7 cellular contexts compared by ENCODE assay signal in the genomic region with DNA sequence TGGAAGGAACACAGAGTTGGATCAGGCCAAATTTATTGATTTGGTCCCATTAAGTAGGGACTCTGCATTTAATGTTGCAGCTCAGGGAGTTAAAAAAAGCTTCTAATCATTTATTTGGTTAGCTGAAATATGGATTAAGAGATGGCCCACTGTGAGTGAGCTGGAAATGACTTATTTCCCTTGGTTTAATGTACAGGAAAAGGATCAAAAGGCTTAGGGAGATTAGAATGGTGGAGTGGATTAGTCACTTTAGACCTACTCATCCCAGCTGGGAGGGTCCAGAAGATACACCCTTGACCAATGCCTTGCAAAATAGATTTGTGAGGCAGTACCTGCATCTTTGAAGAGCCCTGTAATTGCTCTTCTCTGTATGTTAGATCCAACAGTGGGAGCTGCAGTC.
DNase-seq lines count a peak whose midpoint lies in the region; ATAC-seq, FAIRE-seq and TF ChIP-seq lines count a peak whose summit lies in the region.
"Not testable (repeated sequence)": the region's sequence is repeated elsewhere in the genome, so short reads cannot be mapped to it uniquely, and the experiment has no call there.

No MANE protein-coding gene starts in this region.

- not testable (repeated sequence) for H3F3A ChIP-seq in PC-3 (ENCODE audit: low read length, unreplicated experiment)

- H3K4me2 ChIP-seq in PC-3 (ENCODE audit: low read length): not testable (repeated sequence)
- H3K4me2 ChIP-seq in endothelial cell of umbilical vein (ENCODE audit: insufficient read depth, low read length): peak overlapping the region; percentile 3

- not testable (repeated sequence) for H3K27me3 ChIP-seq in PC-3 (ENCODE audit: low read length); WERI-Rb-1 (ENCODE audit: insufficient read depth, low read depth, severe bottlenecking); endothelial cell of umbilical vein (ENCODE audit: control insufficient read depth in 2 of 2, insufficient read depth in 2 of 2, low read length in 2 of 2)

- H4K20me1 ChIP-seq in PC-3 (ENCODE audit: low read length); endothelial cell of umbilical vein (replicated peaks; ENCODE audit: control insufficient read depth, extremely low read depth, insufficient read depth, low read length): not testable (repeated sequence)

- not testable (repeated sequence) for H3K9me3 ChIP-seq in PC-3 (ENCODE audit: low read length); WERI-Rb-1 (ENCODE audit: severe bottlenecking); endothelial cell of umbilical vein (replicated peaks; ENCODE audit: control insufficient read depth, insufficient read depth, low read length)

- TF ChIP-seq CTCF in PC-3 (conservative IDR thresholded peaks at IDR 0.05; ENCODE audit: low read depth, low read length); WERI-Rb-1 (IDR thresholded peaks at IDR 0.05; ENCODE audit: low read depth, low read length); endothelial cell of umbilical vein (IDR thresholded peaks at IDR 0.05; ENCODE audit: extremely low read depth in 1 of 2, insufficient read depth in 1 of 2, low read depth in 1 of 2, low read length in 2 of 2); fibroblast of pulmonary artery (IDR thresholded peaks at IDR 0.05; ENCODE audit: low read length, missing control alignments): not testable (repeated sequence)

- not testable (repeated sequence) for H3K4me3 ChIP-seq in PC-3 (ENCODE audit: low read length); WERI-Rb-1 (ENCODE audit: low read depth, low read length); endothelial cell of umbilical vein (replicated peaks in 1 of 3; ENCODE audit: insufficient read depth in 1 of 3, low read depth in 1 of 3, low read length in 3 of 3); fibroblast of pulmonary artery (replicated peaks; ENCODE audit: low read depth, low read length)

- POLR2A ChIA-PET in PC-3 (lab: Charles Lee; ENCODE audit: unreplicated experiment); endothelial cell of umbilical vein (lab: Charles Lee): not testable (repeated sequence)

- peak; percentile 62 for FAIRE-seq in endothelial cell of umbilical vein (lab: Jason Lieb, UNC)

- intact Hi-C loops in PC-3 (cut with micrococcal nuclease); endothelial cell of umbilical vein (cut with micrococcal nuclease): not testable (repeated sequence)

- CTCF ChIA-PET in PC-3 (lab: Charles Lee): not testable (repeated sequence)
- CTCF ChIA-PET in endothelial cell of umbilical vein (lab: Charles Lee): interaction anchor here (1.0 kb wide), 1 partner anchor 10 kb away, joined by 4 read pairs; no protein-coding TSS in a partner anchor

- not testable (repeated sequence) for H3K27ac ChIP-seq in PC-3 (ENCODE audit: low read length); WERI-Rb-1; endothelial cell of umbilical vein (ENCODE audit: insufficient read depth, low read depth, low read length)

- TF ChIP-seq POLR2A in endothelial cell of umbilical vein (IDR thresholded peaks at IDR 0.05; ENCODE audit: low read depth, low read length): not testable (repeated sequence)

- ATAC-seq in PC-3: not testable (repeated sequence)

- not testable (repeated sequence) for H2AFZ ChIP-seq in PC-3 (ENCODE audit: low read length); endothelial cell of umbilical vein (ENCODE audit: low read depth, low read length)

- BruUV-seq in PC-3 (replicated peaks; lab: Mats Ljungman, UMichigan); endothelial cell of umbilical vein (replicated peaks; lab: Mats Ljungman, UMichigan): not testable (repeated sequence)

- DNase-seq in HT1080 (ENCODE audit: low read depth): peak; percentile 88
- DNase-seq in NCI-H524 treated with DMSO at 0.1 percent for 48 hours (lab: John Stamatoyannopoulos, UW): peak; percentile 75
- DNase-seq in PC-3: peak; percentile 46
- peak; percentile 27 for DNase-seq in WERI-Rb-1
- peak; percentile 49 for DNase-seq in endothelial cell of umbilical vein (ENCODE audit: low read depth, low spot score)
- peak; percentile 5 for DNase-seq in fibroblast of pulmonary artery (ENCODE audit: low read depth)
- peak; percentile 32 for DNase-seq in pulmonary artery endothelial cell (ENCODE audit: low read depth, low spot score)

- H3K9me2 ChIP-seq in PC-3 (replicated peaks; ENCODE audit: low read length): not testable (repeated sequence)

- H3K9me1 ChIP-seq in endothelial cell of umbilical vein (replicated peaks; ENCODE audit: control insufficient read depth, extremely low read depth, insufficient read depth, low read length): not testable (repeated sequence)

- H3K36me3 ChIP-seq in PC-3 (ENCODE audit: low read depth, low read length); WERI-Rb-1; endothelial cell of umbilical vein (ENCODE audit: control insufficient read depth in 2 of 2, extremely low read depth in 1 of 2, insufficient read depth in 2 of 2, low read length in 2 of 2): not testable (repeated sequence)

- not testable (repeated sequence) for H3K79me2 ChIP-seq in PC-3 (ENCODE audit: low read length); endothelial cell of umbilical vein (ENCODE audit: control insufficient read depth, insufficient read depth, low read length)

- H3K4me1 ChIP-seq in PC-3 (ENCODE audit: insufficient read depth, low read length) (peaks cover 12% of the 10 kb centered on the region), endothelial cell of umbilical vein (ENCODE audit: control insufficient read depth, extremely low read depth, insufficient read depth, low read length) (peaks cover 14% of the 10 kb centered on the region)

- H3K9ac ChIP-seq in PC-3 (ENCODE audit: low read length); endothelial cell of umbilical vein (replicated peaks; ENCODE audit: extremely low read depth, insufficient read depth, low read length): not testable (repeated sequence)

- dilution Hi-C loops in endothelial cell of umbilical vein (cut with MboI; ENCODE audit: extremely low pct_ligation_motif_present, low sequenced_read_pairs): not testable (repeated sequence)

TF ChIP-seq in endothelial cell of umbilical vein, 7 proteins besides CTCF, POLR2A, EP300 and RAD21:
- peak; percentile 46 for TF ChIP-seq POLR2AphosphoS5 (IDR thresholded peaks at IDR 0.05; ENCODE audit: insufficient read depth, low read depth, low read length)
- peak; percentile 63 for TF ChIP-seq GATA2 (IDR thresholded peaks at IDR 0.05; ENCODE audit: insufficient read depth, insufficient read length, low read depth, low read length)
- peak; percentile 80 for TF ChIP-seq FOS (IDR thresholded peaks at IDR 0.05; ENCODE audit: borderline replicate concordance, insufficient read depth, low read length)
- TF ChIP-seq JUN (IDR thresholded peaks at IDR 0.05; ENCODE audit: borderline replicate concordance, insufficient read depth, insufficient read length, low read depth): peak; percentile 11

Comparison
In these comparisons a context has a peak if more than half of its experiments do, and no peak if none do; other contexts are left out.
1. DNase-seq: peak in every context shown above with its lines; median percentile 88 in HT1080; 75 in NCI-H524 treated with DMSO at 0.1 percent for 48 hours; 49 in endothelial cell of umbilical vein; 46 in PC-3; 32 in pulmonary artery endothelial cell; 27 in WERI-Rb-1; 5 in fibroblast of pulmonary artery.